21 cellular contexts compared by ENCODE assay signal in genomic region chr10:79280956-79281355, GRCh38.
DNase-seq lines count a peak whose midpoint lies in the region; ATAC-seq and TF ChIP-seq lines count a peak whose summit lies in the region.
"Had no signal": no experiment of that assay in that cellular context is flagged by ENCODE, and none has a peak within 500 bp of the region (broad histone marks: within the 10 kb centered on the region; RNA-seq: fewer than 3 reads in every experiment).

No MANE protein-coding gene starts in this region.

- H3K36me3 Mint-ChIP-seq in dendritic cell treated with granulocyte-macrophage colony-stimulating factor and Interleukin-4, amounts not matched to agents 40 ng/mL and 50 ng/mL, for 4 days (ENCODE audit: low read depth) = peaks cover 92% of the 10 kb centered on the region

- H3K36me3 ChIP-seq in cardiac muscle cell (peaks cover 19% of the 10 kb centered on the region), neutrophil (peaks cover 31% of the 10 kb centered on the region)

- DNase-seq in cardiac muscle cell (ENCODE audit: low read depth in 1 of 2, low spot score in 1 of 2) = no peak
- DNase-seq in left cardiac atrium = no peak
- DNase-seq in NOMO-1 (lab: John Stamatoyannopoulos, UW; ENCODE audit: unreplicated experiment in 2 of 2) = no peak
- DNase-seq in NCI-H1048 (lab: John Stamatoyannopoulos, UW) = no peak
- DNase-seq in activated naive CD4-positive, alpha-beta T cell (lab: John Stamatoyannopoulos, UW) = no peak
- DNase-seq in NCI-H524 (lab: John Stamatoyannopoulos, UW) = no peak
- DNase-seq: 8988T; CD4-positive, alpha-beta T cell; DMS153; KG1; NCI-H1436; NCI-H2029 treated with DMSO at 0.1 percent for 48 hours; NCI-H2171 treated with DMSO at 0.1 percent for 48 hours; NCI-H446; Peyer's patch had no signal

- TF ChIP-seq CTCF in cardiac muscle cell (IDR thresholded peaks at IDR 0.05; ENCODE audit: low read depth, low read length) (no peak), neutrophil (IDR thresholded peaks at IDR 0.05) (no peak)

- H3K4me3 ChIP-seq in cardiac muscle cell (no peak overlapping the region), neutrophil (ENCODE audit: low read depth in 1 of 2, low read length in 1 of 2) (no peak overlapping the region)
- H3K4me3 ChIP-seq: GM12878, GM23338, Peyer's patch had no signal

- no peak overlapping the region for H3K4me3 Mint-ChIP-seq in dendritic cell treated with granulocyte-macrophage colony-stimulating factor and Interleukin-4, amounts not matched to agents 40 ng/mL and 50 ng/mL, for 4 days
- H3K4me3 Mint-ChIP-seq: CD4-positive, alpha-beta T cell; GM23338 had no signal

- ATAC-seq in left cardiac atrium = no peak
- ATAC-seq: GM12878, GM23338, HepG2, Right ventricle myocardium inferior had no signal

- no peaks in the 10 kb centered on the region for H3K27me3 Mint-ChIP-seq in dendritic cell treated with granulocyte-macrophage colony-stimulating factor and Interleukin-4, amounts not matched to agents 40 ng/mL and 50 ng/mL, for 4 days
- H3K27me3 Mint-ChIP-seq: CD4-positive, alpha-beta T cell had no signal

- H3K27ac Mint-ChIP-seq in dendritic cell treated with granulocyte-macrophage colony-stimulating factor and Interleukin-4, amounts not matched to agents 40 ng/mL and 50 ng/mL, for 4 days = peak overlapping the region; percentile 23
- H3K27ac Mint-ChIP-seq: CD4-positive, alpha-beta T cell; GM23338 had no signal

- H3K9me3 ChIP-seq in cardiac muscle cell (ENCODE audit: low read depth) = no peaks in the 10 kb centered on the region
- H3K9me3 ChIP-seq in neutrophil = no peaks in the 10 kb centered on the region
- H3K9me3 ChIP-seq: Peyer's patch had no signal

- intact Hi-C loops in left cardiac atrium (cut with DNase I) = no loop called here
- intact Hi-C loops in dendritic cell treated with granulocyte-macrophage colony-stimulating factor and Interleukin-4, amounts not matched to agents 40 ng/mL and 50 ng/mL, for 4 days (cut with micrococcal nuclease) = no loop called here

- H3K4me1 ChIP-seq in cardiac muscle cell (ENCODE audit: low read depth) (peaks cover 12% of the 10 kb centered on the region), neutrophil (ENCODE audit: control insufficient read depth in 1 of 2, insufficient read depth in 1 of 2, low read depth in 1 of 2, low read length in 1 of 2) (peaks cover 39 to 40% of the 10 kb centered on the region in 2 experiments)

- no peaks in the 10 kb centered on the region for H3K9me3 Mint-ChIP-seq in dendritic cell treated with granulocyte-macrophage colony-stimulating factor and Interleukin-4, amounts not matched to agents 40 ng/mL and 50 ng/mL, for 4 days
- H3K9me3 Mint-ChIP-seq: CD4-positive, alpha-beta T cell had no signal

- H3K27me3 ChIP-seq in cardiac muscle cell (no peaks in the 10 kb centered on the region), neutrophil (no peaks in the 10 kb centered on the region)
- H3K27me3 ChIP-seq: Peyer's patch had no signal

- H3K4me1 Mint-ChIP-seq in dendritic cell treated with granulocyte-macrophage colony-stimulating factor and Interleukin-4, amounts not matched to agents 40 ng/mL and 50 ng/mL, for 4 days (ENCODE audit: low read depth) = peaks cover 75% of the 10 kb centered on the region

- H3K27ac ChIP-seq in cardiac muscle cell (peak overlapping the region; percentile 64), neutrophil (peak overlapping the region; percentile 99)
- H3K27ac ChIP-seq: Peyer's patch had no signal
